Comparison of ENCODE assay signal across 17 cellular contexts in the genomic region with DNA sequence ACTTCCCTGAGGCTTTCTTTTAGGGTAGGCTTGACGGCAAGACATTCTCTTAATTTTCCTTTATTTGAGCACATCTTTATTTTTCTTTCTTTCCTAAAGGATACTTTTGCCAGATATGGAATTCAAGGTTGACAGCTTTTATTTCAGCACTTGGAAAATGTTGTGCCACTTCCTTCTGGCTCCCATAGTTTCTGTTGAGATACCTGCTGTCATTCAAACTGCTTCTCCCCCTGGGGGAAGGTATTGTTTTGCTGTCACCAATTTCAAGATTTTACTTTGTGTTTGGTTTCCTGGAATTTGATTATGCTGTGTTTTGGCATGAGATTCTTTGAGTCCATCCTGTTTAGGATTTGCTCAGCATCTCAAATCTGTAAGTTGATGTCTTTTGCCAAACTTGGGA. TPM values are rescaled to one million over a fixed set of nuclear protein-coding genes. Genes with fewer than 3 reads are reported as not detected.
DNase-seq lines count a peak whose midpoint lies in the region; ATAC-seq, FAIRE-seq and TF ChIP-seq lines count a peak whose summit lies in the region.
"Had no signal": no experiment of that assay in that cellular context is flagged by ENCODE, and none has a peak within 500 bp of the region (broad histone marks: within the 10 kb centered on the region; RNA-seq: fewer than 3 reads in every experiment).

No MANE protein-coding gene starts in this region.

- H3K27ac ChIP-seq in A549: no peak overlapping the region
- H3K27ac ChIP-seq in HCT116 (ENCODE audit: low read depth, low read length): no peak overlapping the region
- H3K27ac ChIP-seq: BLaER1 had no signal

- CTCF ChIA-PET in A549 (lab: Yijun Ruan, JAX) (interaction anchor here (0.9 to 1.2 kb wide), 2 partner anchors 16 to 28 kb away, joined by 3 read pairs; no protein-coding TSS in a partner anchor), HCT116 (lab: Charles Lee) (no interaction called here)
- CTCF ChIA-PET in activated CD8-positive, alpha-beta T cell treated with anti-CD3 and anti-CD28 coated beads, Interleukin-2, amount 10 ng/mL, durations not matched to agents 7 days and 5 days (lab: Charles Lee): no interaction called here

- peaks cover 36% of the 10 kb centered on the region for H3K9me3 ChIP-seq in A549
- peaks cover 5 to 14% of the 10 kb centered on the region in 2 experiments; a peak in 3 of 4 replicates for H3K9me3 ChIP-seq in HCT116 (ENCODE audit: control insufficient read depth in 1 of 2, insufficient read depth in 1 of 2, low read depth in 1 of 2, low read length in 2 of 2)
- no peaks in the 10 kb centered on the region for H3K9me3 ChIP-seq in BE2C
- H3K9me3 ChIP-seq: Caco-2 had no signal

- TF ChIP-seq CTCF in A549 (IDR thresholded peaks at IDR 0.05): no peak
- TF ChIP-seq CTCF in HCT116 (IDR thresholded peaks at IDR 0.05 in 2 of 3, conservative IDR thresholded peaks at IDR 0.05 in 1 of 3; ENCODE audit: borderline replicate concordance in 1 of 3, insufficient read depth in 1 of 3, low read depth in 2 of 3, low read length in 2 of 3): no peak
- no peak for TF ChIP-seq CTCF in fibroblast of pulmonary artery (IDR thresholded peaks at IDR 0.05; ENCODE audit: low read length, missing control alignments)
- no peak for TF ChIP-seq CTCF in BE2C (IDR thresholded peaks at IDR 0.05; ENCODE audit: low read depth, low read length)

- RAD21 ChIA-PET in HCT116 (lab: Charles Lee; ENCODE audit: low non-redundant PET in 1 of 2, low total read pairs in 2 of 2, uncharacterized antibody in 2 of 2, unreplicated experiment in 2 of 2): no interaction called here

- no peaks in the 10 kb centered on the region for H3K9me2 ChIP-seq in HCT116 (ENCODE audit: insufficient read depth)

- H3K9ac ChIP-seq in HCT116 (ENCODE audit: low read length): no peak overlapping the region
- H3K9ac ChIP-seq: BLaER1 had no signal

- no peaks in the 10 kb centered on the region for H4K20me1 ChIP-seq in HCT116 (ENCODE audit: insufficient read depth)
- H4K20me1 ChIP-seq: BLaER1 had no signal

- H3K4me1 ChIP-seq in A549: no peaks in the 10 kb centered on the region
- no peaks in the 10 kb centered on the region for H3K4me1 ChIP-seq in HCT116 (ENCODE audit: control insufficient read depth in 1 of 2, insufficient read depth in 2 of 2, low read length in 2 of 2)
- H3K4me1 ChIP-seq in BE2C: no peaks in the 10 kb centered on the region
- H3K4me1 ChIP-seq: Caco-2 had no signal

- no peak overlapping the region for H3K4me2 ChIP-seq in A549
- no peak overlapping the region for H3K4me2 ChIP-seq in HCT116 (ENCODE audit: low read length)
- H3K4me2 ChIP-seq: BLaER1, GM23338 had no signal

- H3K4me3 ChIP-seq in A549 (no peak overlapping the region), HCT116 (replicated peaks in 1 of 2; ENCODE audit: low read depth in 1 of 2, low read length in 2 of 2) (no peak overlapping the region), fibroblast of pulmonary artery (replicated peaks; ENCODE audit: low read depth, low read length) (no peak overlapping the region), BE2C (ENCODE audit: low read depth, low read length) (no peak overlapping the region)
- H3K4me3 ChIP-seq: BLaER1, GM23338 had no signal

- no peak for TF ChIP-seq EP300 in A549 (IDR thresholded peaks at IDR 0.05)

- H3K27ac Mint-ChIP-seq in activated CD8-positive, alpha-beta T cell treated with anti-CD3 and anti-CD28 coated beads, Interleukin-2, amount 10 ng/mL, durations not matched to agents 7 days and 5 days: no peak overlapping the region
- H3K27ac Mint-ChIP-seq: CD8-positive, alpha-beta memory T cell; GM23338; HFFc6 had no signal

- BruUV-seq in HCT116 (replicated peaks; lab: Mats Ljungman, UMichigan): no TSS peak

- H3K27me3 Mint-ChIP-seq in activated CD8-positive, alpha-beta T cell treated with anti-CD3 and anti-CD28 coated beads, Interleukin-2, amount 10 ng/mL, durations not matched to agents 7 days and 5 days (ENCODE audit: low read depth): peaks cover 2% of the 10 kb centered on the region

- POLR2A ChIA-PET in A549 (lab: Yijun Ruan, JAX) (no interaction called here), HCT116 (lab: Charles Lee) (no interaction called here)
- POLR2A ChIA-PET in activated CD8-positive, alpha-beta T cell treated with anti-CD3 and anti-CD28 coated beads, Interleukin-2, amount 10 ng/mL, durations not matched to agents 7 days and 5 days (lab: Charles Lee): no interaction called here

- TF ChIP-seq POLR2A in A549 (IDR thresholded peaks at IDR 0.05; ENCODE audit: low read length) (no peak), HCT116 (IDR thresholded peaks at IDR 0.05; ENCODE audit: borderline replicate concordance, extremely low read depth, insufficient read depth, insufficient read length) (no peak)

- H3K4me3 Mint-ChIP-seq in activated CD8-positive, alpha-beta T cell treated with anti-CD3 and anti-CD28 coated beads, Interleukin-2, amount 10 ng/mL, durations not matched to agents 7 days and 5 days: no peak overlapping the region
- H3K4me3 Mint-ChIP-seq: CD8-positive, alpha-beta memory T cell; GM23338; HFFc6 had no signal

- no peak for TF ChIP-seq RAD21 in A549 (conservative IDR thresholded peaks at IDR 0.05 in 1 of 2, IDR thresholded peaks at IDR 0.05 in 1 of 2)
- no peak for TF ChIP-seq RAD21 in HCT116 (IDR thresholded peaks at IDR 0.05; ENCODE audit: low read depth)

- WGBS in A549 (ENCODE audit: missing lambda C conversion rate): 15% methylated on average over 1 of the region's 1 CpG

- H3K9me3 Mint-ChIP-seq in activated CD8-positive, alpha-beta T cell treated with anti-CD3 and anti-CD28 coated beads, Interleukin-2, amount 10 ng/mL, durations not matched to agents 7 days and 5 days (ENCODE audit: insufficient read depth): no peaks in the 10 kb centered on the region

- no peaks in the 10 kb centered on the region for H3K27me3 ChIP-seq in HCT116 (ENCODE audit: insufficient read depth, low read length)
- H3K27me3 ChIP-seq in BE2C: peaks cover 10% of the 10 kb centered on the region
- H3K27me3 ChIP-seq: BLaER1 had no signal

- FAIRE-seq in A549 (lab: Jason Lieb, UNC): no peak
- FAIRE-seq: A204.1 had no signal

- H3K4me1 Mint-ChIP-seq in activated CD8-positive, alpha-beta T cell treated with anti-CD3 and anti-CD28 coated beads, Interleukin-2, amount 10 ng/mL, durations not matched to agents 7 days and 5 days (ENCODE audit: low read depth): no peaks in the 10 kb centered on the region
- H3K4me1 Mint-ChIP-seq: CD8-positive, alpha-beta memory T cell; GM23338 had no signal

- no peaks in the 10 kb centered on the region for H3K79me2 ChIP-seq in HCT116 (ENCODE audit: insufficient read depth, low read length)

- intact Hi-C loops in HCT116 (cut with micrococcal nuclease): no loop called here

- DNase-seq in A549 (ENCODE audit: low read depth in 1 of 2, low spot score in 1 of 2) (peak in 1 of 2 experiments; percentile 25), HCT116 (ENCODE audit: low read depth, low spot score) (no peak), RPMI7951 (ENCODE audit: low read depth) (peak; percentile 27), fibroblast of pulmonary artery (ENCODE audit: low read depth) (peak; percentile 9), BE2C (no peak), NCI-H526 treated with DMSO at 0.1 percent for 48 hours (lab: John Stamatoyannopoulos, UW) (no peak)
- no peak for DNase-seq in activated CD8-positive, alpha-beta T cell treated with anti-CD3 and anti-CD28 coated beads, Interleukin-2, amount 10 ng/mL, durations not matched to agents 7 days and 5 days
- DNase-seq: Caco-2; CD8-positive, alpha-beta memory T cell; DMS53; H7; HFFc6; IMR-90; KG1 had no signal

- H3K36me3 ChIP-seq in HCT116 (ENCODE audit: control insufficient read depth in 1 of 2, insufficient read depth in 2 of 2, low read length in 2 of 2): no peaks in the 10 kb centered on the region
- no peaks in the 10 kb centered on the region for H3K36me3 ChIP-seq in BE2C
- H3K36me3 ChIP-seq: BLaER1 had no signal

- ATAC-seq in A549 (no peak), HCT116 (no peak)
- ATAC-seq in activated CD8-positive, alpha-beta T cell treated with anti-CD3 and anti-CD28 coated beads, Interleukin-2, amount 10 ng/mL, durations not matched to agents 7 days and 5 days: no peak
- ATAC-seq: GM23338 had no signal

- H3K36me3 Mint-ChIP-seq in activated CD8-positive, alpha-beta T cell treated with anti-CD3 and anti-CD28 coated beads, Interleukin-2, amount 10 ng/mL, durations not matched to agents 7 days and 5 days (ENCODE audit: low read depth): no peaks in the 10 kb centered on the region
- H3K36me3 Mint-ChIP-seq: CD8-positive, alpha-beta memory T cell had no signal

- no peak overlapping the region for H2AFZ ChIP-seq in HCT116 (ENCODE audit: low read depth, low read length, poor library complexity, severe bottlenecking)
- H2AFZ ChIP-seq: GM23338 had no signal

TF ChIP-seq in A549, 52 proteins besides CTCF, POLR2A, EP300 and RAD21:
- TF ChIP-seq KDM1A (IDR thresholded peaks at IDR 0.05; ENCODE audit: low read depth) (peak; percentile 29; the same call in 1 of the 2 replicates), PHF8 (IDR thresholded peaks at IDR 0.05; ENCODE audit: borderline replicate concordance, low read depth) (no peak), GATA3 (IDR thresholded peaks at IDR 0.05; ENCODE audit: borderline replicate concordance) (no peak)

TF ChIP-seq in HCT116, 20 proteins besides CTCF, POLR2A, EP300 and RAD21 (continues in another document):
- TF ChIP-seq ELF1 (IDR thresholded peaks at IDR 0.05; ENCODE audit: borderline replicate concordance, low read depth): no peak
- TF ChIP-seq JUND (IDR thresholded peaks at IDR 0.05): no peak
- TF ChIP-seq EZH2phosphoT487 (IDR thresholded peaks at IDR 0.05; ENCODE audit: borderline replicate concordance): no peak
- 0 out of 2 replicates have a peak, but pooled peaks have one; percentile 12 for TF ChIP-seq SRF (IDR thresholded peaks at IDR 0.05; ENCODE audit: low read depth)
- peak; percentile 94; the same call in 1 of the 2 replicates for TF ChIP-seq CBX3 (IDR thresholded peaks at IDR 0.05; ENCODE audit: low read depth)
- TF ChIP-seq, protein P1, sequence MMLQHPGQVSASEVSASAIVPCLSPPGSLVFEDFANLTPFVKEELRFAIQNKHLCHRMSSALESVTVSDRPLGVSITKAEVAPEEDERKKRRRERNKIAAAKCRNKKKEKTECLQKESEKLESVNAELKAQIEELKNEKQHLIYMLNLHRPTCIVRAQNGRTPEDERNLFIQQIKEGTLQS (IDR thresholded peaks at IDR 0.05): no peak
- no peak for TF ChIP-seq EGR1 (IDR thresholded peaks at IDR 0.05; ENCODE audit: low read depth)

RNA-seq across cellular contexts. Expression of a gene that starts 39.1 kb away (rescaled TPM):
- polyA plus RNA-seq in A549 (2011; rRNA removed): 5.4 and 8.2 TPM in 2 replicates
- 22.0 and 31.0 TPM in 2 replicates for polyA plus RNA-seq in A549 (2012; cell fraction: cytosol; rRNA removed)
- 19.3 and 23.2 TPM in 2 replicates for polyA plus RNA-seq in A549 (2012; cell fraction: nucleus; rRNA removed)
- polyA plus RNA-seq in A549 (2017; fragmentation: RNase III; extraction: RNeasy Plus Mini Kit Qiagen cat#74134 plus additional on column Dnase treatment): 6.0 to 8.7 TPM (median 7.1 TPM) in 3 replicates
- 3.6 and 6.2 TPM in 2 replicates for polyA minus RNA-seq in A549 (2011; rRNA and poly(A)+ RNA removed)
- total RNA-seq in HCT116 (2021; ENCODE audit: unreplicated experiment): not detected
- not detected in 2 replicates for polyA plus RNA-seq in HCT116 (2012)
- total RNA-seq in RPMI7951 (2014; rRNA removed; shearing (Covaris generic)): 94.9 and 102 TPM in 2 replicates
- not detected for polyA plus RNA-seq in BE2C (2012; ENCODE audit: insufficient read depth, insufficient read length, low read depth)
- total RNA-seq in activated CD8-positive, alpha-beta T cell treated with anti-CD3 and anti-CD28 coated beads, Interleukin-2, amount 10 ng/mL, durations not matched to agents 7 days and 5 days: not detected
- total RNA-seq: Caco-2; CD8-positive, alpha-beta memory T cell had no signal
- polyA plus RNA-seq: CD8-positive, alpha-beta memory T cell had no signal

Comparison
In these comparisons a context has a peak if more than half of its experiments do, and no peak if none do; other contexts are left out.
1. DNase-seq: peak in RPMI7951 (single experiment) and fibroblast of pulmonary artery (single experiment); none in HCT116 (single experiment), BE2C (single experiment), NCI-H526 treated with DMSO at 0.1 percent for 48 hours (single experiment) and activated CD8-positive, alpha-beta T cell treated with anti-CD3 and anti-CD28 coated beads, Interleukin-2, amount 10 ng/mL, durations not matched to agents 7 days and 5 days (single experiment).
2. RNA of a gene that starts 39.1 kb away (total RNA-seq): 94.9 to 102 TPM in RPMI7951; not detected in HCT116 (single experiment) and not detected in activated CD8-positive, alpha-beta T cell treated with anti-CD3 and anti-CD28 coated beads, Interleukin-2, amount 10 ng/mL, durations not matched to agents 7 days and 5 days; every median in the first group is over 10 times any median in the second.